ENCODE assay signal across 10 cellular contexts in the genomic region with DNA sequence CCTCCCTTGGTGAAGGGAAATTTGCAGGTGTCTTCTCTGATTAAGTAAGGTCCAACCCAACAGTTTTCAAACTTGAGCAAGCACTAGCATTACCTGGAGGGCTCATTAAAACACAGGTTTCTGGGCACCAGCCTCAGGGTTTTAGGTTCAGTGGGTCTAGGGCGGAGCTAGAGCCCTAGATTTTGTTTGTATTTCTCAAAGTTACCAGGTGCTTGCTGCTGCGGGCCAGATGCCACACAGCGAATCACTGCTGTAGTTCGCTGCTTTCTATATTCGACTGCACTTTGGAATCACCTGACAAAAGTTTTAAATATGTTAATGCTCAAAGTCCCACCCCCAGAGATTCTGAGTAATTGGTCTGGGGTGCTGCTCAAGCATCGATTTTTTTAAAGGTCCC. TPM values are rescaled to one million over a fixed set of nuclear protein-coding genes. Genes with fewer than 3 reads are reported as not detected.
DNase-seq lines count a peak whose midpoint lies in the region; ATAC-seq and TF ChIP-seq lines count a peak whose summit lies in the region.
"Had no signal": no experiment of that assay in that cellular context is flagged by ENCODE, and none has a peak within 500 bp of the region (broad histone marks: within the 10 kb centered on the region; RNA-seq: fewer than 3 reads in every experiment).

No MANE protein-coding gene starts in this region.

- H3K9me3 ChIP-seq in duodenal mucosa (ENCODE audit: control insufficient read depth in 1 of 2, low read length in 2 of 2) (no peaks in the 10 kb centered on the region), stomach (no peaks in the 10 kb centered on the region)
- H3K9me3 ChIP-seq: adrenal gland had no signal

- H3K9ac ChIP-seq in duodenal mucosa (ENCODE audit: low read depth in 1 of 2, low read length in 2 of 2), result no peak overlapping the region

- no peak for TF ChIP-seq POLR2A in stomach (IDR thresholded peaks at IDR 0.05)

- intact Hi-C loops in stomach (cut with DNase I; ENCODE audit: low total_unique reads), result no loop called here

- H3K4me1 ChIP-seq in duodenal mucosa (ENCODE audit: control insufficient read depth in 1 of 2, insufficient read depth in 2 of 2, low read length in 2 of 2) (peaks cover 9 to 12% of the 10 kb centered on the region in 2 donors), stomach (peaks cover 0 to 46% (median 9%) of the 10 kb centered on the region in 4 donors)

- DNase-seq in M059J (ENCODE audit: low read depth) (peak; percentile 5), left lobe of liver (ENCODE audit: low spot score) (no peak), stomach (no peak), HuH-7.5 (ENCODE audit: low spot score) (no peak), NCI-H1436 (lab: John Stamatoyannopoulos, UW) (no peak)
- DNase-seq: adrenal gland, Karpas-422 had no signal

- H3K27ac ChIP-seq in duodenal mucosa (ENCODE audit: low read depth, low read length) (no peak overlapping the region), stomach (peak overlapping the region in 2 of 5 donors; percentile 56 to 68)

- TF ChIP-seq EP300 in stomach (IDR thresholded peaks at IDR 0.05), result no peak

- H3K4me3 ChIP-seq in duodenal mucosa (ENCODE audit: low read depth in 1 of 2, low read length in 2 of 2) (peak overlapping the region; percentile 54 to 58), stomach (peak overlapping the region; percentile 47 to 51 (median 48))

- ATAC-seq in left lobe of liver (peak; percentile 63), HG03565 (IDR thresholded peaks at IDR 0.05; ENCODE audit: unreplicated experiment) (no peak), HG03139 (IDR thresholded peaks at IDR 0.05; ENCODE audit: unreplicated experiment) (no peak)

- no peaks in the 10 kb centered on the region for H3K36me3 ChIP-seq in duodenal mucosa (ENCODE audit: control insufficient read depth in 1 of 2, insufficient read depth in 2 of 2, low read length in 2 of 2)
- no peaks in the 10 kb centered on the region for H3K36me3 ChIP-seq in stomach
- H3K36me3 ChIP-seq: adrenal gland had no signal

- 11 to 36% (median 19%) methylated on average over 6 of the region's 6 CpGs for WGBS in stomach, 5 donors

- H3K27me3 ChIP-seq in duodenal mucosa (ENCODE audit: control insufficient read depth in 1 of 2, insufficient read depth in 2 of 2, low read length in 2 of 2), result peaks cover 7 to 9% of the 10 kb centered on the region in 2 donors
- peaks cover 0 to 15% (median 11%) of the 10 kb centered on the region in 3 donors for H3K27me3 ChIP-seq in stomach
- H3K27me3 ChIP-seq: adrenal gland had no signal

- no peak for TF ChIP-seq CTCF in stomach (IDR thresholded peaks at IDR 0.05)

RNA-seq across cellular contexts. Expression of a gene that starts 0.8 kb away (rescaled TPM):
- 1.4 and 41.5 TPM in 2 replicates for total RNA-seq in M059J (2014; rRNA removed; shearing (Covaris generic))
- total RNA-seq in left lobe of liver (0.43 TPM), stomach (10 to 100 TPM in 1 of 5 donors, 1 to 10 TPM in 3, not detected in 1; 4.1 to 69.4 (median 6.1) TPM)
- 1 to 10 TPM in 2 of 3 donors, under 1 TPM in 1; 0.31 to 1.8 (median 1.4) TPM for polyA plus RNA-seq in stomach
